In genomic region chr4:683982-684571, GRCh38 we compare ENCODE assay signal across 6 cellular contexts. TPM values are rescaled to one million over a fixed set of nuclear protein-coding genes. Genes with fewer than 3 reads are reported as not detected.
DNase-seq lines count a peak whose midpoint lies in the region; ATAC-seq lines count a peak whose summit lies in the region.

No MANE protein-coding gene starts in this region.

- intact Hi-C loops in activated CD4-positive, alpha-beta T cell treated with anti-CD3 and anti-CD28 coated beads, Interleukin-2, amount 10 ng/mL, durations not matched to agents 24 days and 14 days (cut with micrococcal nuclease): loop anchor here (1.0 kb wide), 1 partner anchor 21 kb away; the partner anchor contains the start of gene PCGF3

- H3K36me3 Mint-ChIP-seq in activated CD4-positive, alpha-beta T cell treated with anti-CD3 and anti-CD28 coated beads, Interleukin-2, amount 10 ng/mL, durations not matched to agents 24 days and 14 days (ENCODE audit: low read depth): no peaks in the 10 kb centered on the region

- no peak for ATAC-seq in stimulated activated naive CD8-positive, alpha-beta T cell treated with anti-CD3 and anti-CD28 coated beads, Interleukin-15, Interleukin-2, amounts not matched to agents 100 U/mL and 50 U/mL, for 24 hours
- no peak for ATAC-seq in HG03159 (IDR thresholded peaks at IDR 0.05; ENCODE audit: unreplicated experiment)

- H3K27ac Mint-ChIP-seq in activated CD4-positive, alpha-beta T cell treated with anti-CD3 and anti-CD28 coated beads, Interleukin-2, amount 10 ng/mL, durations not matched to agents 24 days and 14 days: no peak overlapping the region

- DNase-seq in activated CD4-positive, alpha-beta T cell treated with anti-CD3 and anti-CD28 coated beads, Interleukin-2, amount 10 ng/mL, durations not matched to agents 24 days and 14 days: peak; percentile 86
- DNase-seq in activated CD4-positive, alpha-beta T cell treated with anti-CD3 and anti-CD28 coated beads for 1 hour: no peak
- DNase-seq in SKM-1 (lab: John Stamatoyannopoulos, UW; ENCODE audit: unreplicated experiment) (peak; percentile 57), germinal center (ENCODE audit: low spot score) (peak; percentile 44)
- DNase-seq in stimulated activated naive CD8-positive, alpha-beta T cell treated with anti-CD3 and anti-CD28 coated beads, Interleukin-15, Interleukin-2, amounts not matched to agents 100 U/mL and 50 U/mL, for 24 hours: peak; percentile 60

- peaks cover 4% of the 10 kb centered on the region for H3K4me1 Mint-ChIP-seq in activated CD4-positive, alpha-beta T cell treated with anti-CD3 and anti-CD28 coated beads, Interleukin-2, amount 10 ng/mL, durations not matched to agents 24 days and 14 days

- no peak overlapping the region for H3K4me3 Mint-ChIP-seq in activated CD4-positive, alpha-beta T cell treated with anti-CD3 and anti-CD28 coated beads, Interleukin-2, amount 10 ng/mL, durations not matched to agents 24 days and 14 days

- H3K9me3 Mint-ChIP-seq in activated CD4-positive, alpha-beta T cell treated with anti-CD3 and anti-CD28 coated beads, Interleukin-2, amount 10 ng/mL, durations not matched to agents 24 days and 14 days: no peaks in the 10 kb centered on the region

- H3K27me3 Mint-ChIP-seq in activated CD4-positive, alpha-beta T cell treated with anti-CD3 and anti-CD28 coated beads, Interleukin-2, amount 10 ng/mL, durations not matched to agents 24 days and 14 days: peaks cover 5% of the 10 kb centered on the region

RNA-seq across cellular contexts. Expression of gene SLC49A3, which starts 4.9 kb away (rescaled TPM):
- total RNA-seq in activated CD4-positive, alpha-beta T cell treated with anti-CD3 and anti-CD28 coated beads, Interleukin-2, amount 10 ng/mL, durations not matched to agents 24 days and 14 days: 0.40 and 0.72 TPM in 2 replicates

RNA-seq across cellular contexts. Expression of gene MYL5, which starts 9.7 kb away (rescaled TPM):
- total RNA-seq in activated CD4-positive, alpha-beta T cell treated with anti-CD3 and anti-CD28 coated beads, Interleukin-2, amount 10 ng/mL, durations not matched to agents 24 days and 14 days: 23.4 and 24.7 TPM in 2 replicates

RNA-seq across cellular contexts. Expression of gene ATP5ME, which starts 10.0 kb away (rescaled TPM):
- total RNA-seq in activated CD4-positive, alpha-beta T cell treated with anti-CD3 and anti-CD28 coated beads, Interleukin-2, amount 10 ng/mL, durations not matched to agents 24 days and 14 days: 232 TPM in 2 replicates

RNA-seq across cellular contexts. Expression of gene PCGF3, which starts 21.6 kb away (rescaled TPM):
- total RNA-seq in activated CD4-positive, alpha-beta T cell treated with anti-CD3 and anti-CD28 coated beads, Interleukin-2, amount 10 ng/mL, durations not matched to agents 24 days and 14 days: 32.1 and 34.5 TPM in 2 replicates

RNA-seq across cellular contexts. Expression of gene PDE6B, which starts 58.7 kb away (rescaled TPM):
- total RNA-seq in activated CD4-positive, alpha-beta T cell treated with anti-CD3 and anti-CD28 coated beads, Interleukin-2, amount 10 ng/mL, durations not matched to agents 24 days and 14 days: 9.0 and 14.5 TPM in 2 replicates
